In the genomic region with DNA sequence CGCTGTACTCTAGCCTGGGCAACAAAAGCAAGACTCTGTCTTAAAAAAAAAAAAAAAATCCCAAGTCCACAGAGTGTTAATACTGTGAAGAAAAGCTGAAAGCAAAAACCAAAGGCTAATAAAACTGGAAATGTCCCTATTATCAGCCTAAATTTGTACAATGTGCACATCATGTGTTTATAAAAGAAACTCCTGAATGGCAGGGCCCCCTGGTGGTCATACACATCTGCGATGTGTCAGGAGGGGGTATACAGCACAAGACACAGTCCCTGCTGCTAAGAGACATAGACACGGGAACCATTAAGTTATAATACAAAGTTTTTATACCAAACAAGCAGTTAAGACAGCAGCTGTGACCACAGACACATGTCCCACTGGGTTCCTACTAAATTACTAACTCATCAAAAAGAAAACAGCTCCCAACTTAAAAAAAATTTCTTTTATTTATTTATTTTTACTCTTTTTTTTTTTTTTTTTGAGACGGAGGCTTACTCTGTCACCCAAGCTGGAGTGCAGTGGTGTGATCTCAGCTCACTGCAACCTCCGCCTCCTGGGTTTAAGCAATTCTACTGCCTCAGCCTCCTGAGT, we compare ENCODE assay signal across 8 cellular contexts.
DNase-seq lines count a peak whose midpoint lies in the region; ATAC-seq lines count a peak whose summit lies in the region.

No MANE protein-coding gene starts in this region.

- H3K4me3 Mint-ChIP-seq in effector memory CD8-positive, alpha-beta T cell, result no peak overlapping the region

- ATAC-seq in HG03175 (IDR thresholded peaks at IDR 0.05; ENCODE audit: unreplicated experiment), result peak; percentile 61
- peak; percentile 97 for ATAC-seq in effector memory CD8-positive, alpha-beta T cell (replicated peaks)
- no peak for ATAC-seq in GM19328 (IDR thresholded peaks at IDR 0.05; ENCODE audit: unreplicated experiment)

- no peaks in the 10 kb centered on the region for H3K9me3 Mint-ChIP-seq in effector memory CD8-positive, alpha-beta T cell

- no peaks in the 10 kb centered on the region for H3K27me3 Mint-ChIP-seq in effector memory CD8-positive, alpha-beta T cell

- peaks cover 14% of the 10 kb centered on the region for H3K36me3 Mint-ChIP-seq in effector memory CD8-positive, alpha-beta T cell (ENCODE audit: insufficient read depth)

- H3K4me1 Mint-ChIP-seq in effector memory CD8-positive, alpha-beta T cell (ENCODE audit: low read depth in 2 of 2), result no peaks in the 10 kb centered on the region

- DNase-seq in GDM1 (lab: John Stamatoyannopoulos, UW) (peak; percentile 80), NCI-H774 (lab: John Stamatoyannopoulos, UW) (peak; percentile 66), midbrain (lab: John Stamatoyannopoulos, UW) (peak; percentile 76)
- peak; percentile 31 to 65 for DNase-seq in activated CD8-positive, alpha-beta memory T cell treated with anti-CD3 and anti-CD28 coated beads for 1 hour (ENCODE audit: extremely low read depth in 1 of 2, low read depth in 1 of 2)
- DNase-seq in effector memory CD8-positive, alpha-beta T cell, result peak; percentile 74 to 76 (median 75)
- DNase-seq in stimulated activated CD8-positive, alpha-beta memory T cell treated with anti-CD3 and anti-CD28 coated beads, Interleukin-4, amount 100 ng/mL, for 48 hours, result peak; percentile 86

- no peak overlapping the region for H3K27ac Mint-ChIP-seq in effector memory CD8-positive, alpha-beta T cell
